Comparison of ENCODE assay signal across 11 cellular contexts in genomic region chr3:184085389-184085852, GRCh38. TPM values are rescaled to one million over a fixed set of nuclear protein-coding genes. Genes with fewer than 3 reads are reported as not detected.
DNase-seq lines count a peak whose midpoint lies in the region; ATAC-seq and FAIRE-seq lines count a peak whose summit lies in the region.
"Had no signal": no experiment of that assay in that cellular context is flagged by ENCODE, and none has a peak within 500 bp of the region (broad histone marks: within the 10 kb centered on the region; RNA-seq: fewer than 3 reads in every experiment).

No MANE protein-coding gene starts in this region.

- peak; percentile 50 for ATAC-seq in activated naive CD8-positive, alpha-beta T cell treated with anti-CD3 and anti-CD28 coated beads, Interleukin-2, amount 10 ng/mL, durations not matched to agents 7 days and 5 days (ENCODE audit: low read depth)
- ATAC-seq in HG02610 (IDR thresholded peaks at IDR 0.05; ENCODE audit: unreplicated experiment), result no peak

- DNase-seq in activated naive CD8-positive, alpha-beta T cell treated with anti-CD3 and anti-CD28 coated beads, Interleukin-2, amount 10 ng/mL, durations not matched to agents 7 days and 5 days, result no peak
- no peak for DNase-seq in activated naive CD8-positive, alpha-beta T cell treated with anti-CD3 and anti-CD28 coated beads for 36 hours
- DNase-seq in NCI-H226, result peak; percentile 69
- peak; percentile 65 for DNase-seq in dermis blood vessel endothelial cell
- peak; percentile 49 for DNase-seq in ureter (ENCODE audit: low spot score)
- DNase-seq in GM19239 (ENCODE audit: insufficient read length, low spot score), result no peak
- no peak for DNase-seq in GDM1 (lab: John Stamatoyannopoulos, UW)
- DNase-seq: stimulated activated CD4-positive, alpha-beta T cell treated with anti-CD3 and anti-CD28 coated beads, Interleukin-15, amount 100 ng/mL, for 24 hours had no signal

- no peak overlapping the region for H3K4me3 Mint-ChIP-seq in activated naive CD8-positive, alpha-beta T cell treated with anti-CD3 and anti-CD28 coated beads, Interleukin-2, amount 10 ng/mL, durations not matched to agents 7 days and 5 days
- no peak overlapping the region for H3K4me3 Mint-ChIP-seq in activated naive CD8-positive, alpha-beta T cell treated with anti-CD3 and anti-CD28 coated beads for 36 hours
- H3K4me3 Mint-ChIP-seq: activated naive CD8-positive, alpha-beta T cell; stimulated activated naive CD8-positive, alpha-beta T cell treated with anti-CD3 and anti-CD28 coated beads, Interleukin-15, Interleukin-2, amounts not matched to agents 100 ng/mL and 50 ng/mL, for 24 hours had no signal

- FAIRE-seq in GM19239 (lab: Jason Lieb, UNC), result no peak

- H3K27ac Mint-ChIP-seq in activated naive CD8-positive, alpha-beta T cell treated with anti-CD3 and anti-CD28 coated beads, Interleukin-2, amount 10 ng/mL, durations not matched to agents 7 days and 5 days, result peak overlapping the region; percentile 56
- H3K27ac Mint-ChIP-seq in activated naive CD8-positive, alpha-beta T cell treated with anti-CD3 and anti-CD28 coated beads for 36 hours, result no peak overlapping the region
- H3K27ac Mint-ChIP-seq: activated naive CD8-positive, alpha-beta T cell; stimulated activated naive CD8-positive, alpha-beta T cell treated with anti-CD3 and anti-CD28 coated beads, Interleukin-15, Interleukin-2, amounts not matched to agents 100 ng/mL and 50 ng/mL, for 24 hours had no signal

- peaks cover 6% of the 10 kb centered on the region for H3K36me3 Mint-ChIP-seq in activated naive CD8-positive, alpha-beta T cell treated with anti-CD3 and anti-CD28 coated beads, Interleukin-2, amount 10 ng/mL, durations not matched to agents 7 days and 5 days
- H3K36me3 Mint-ChIP-seq in activated naive CD8-positive, alpha-beta T cell treated with anti-CD3 and anti-CD28 coated beads for 36 hours, result no peaks in the 10 kb centered on the region

- peaks cover 7% of the 10 kb centered on the region for H3K4me1 Mint-ChIP-seq in activated naive CD8-positive, alpha-beta T cell treated with anti-CD3 and anti-CD28 coated beads, Interleukin-2, amount 10 ng/mL, durations not matched to agents 7 days and 5 days
- H3K4me1 Mint-ChIP-seq in activated naive CD8-positive, alpha-beta T cell treated with anti-CD3 and anti-CD28 coated beads for 36 hours, result peaks cover 3% of the 10 kb centered on the region

- H3K9me3 Mint-ChIP-seq in activated naive CD8-positive, alpha-beta T cell treated with anti-CD3 and anti-CD28 coated beads, Interleukin-2, amount 10 ng/mL, durations not matched to agents 7 days and 5 days, result peaks cover 15% of the 10 kb centered on the region
- peaks cover 8% of the 10 kb centered on the region for H3K9me3 Mint-ChIP-seq in activated naive CD8-positive, alpha-beta T cell treated with anti-CD3 and anti-CD28 coated beads for 36 hours

- peaks cover 3% of the 10 kb centered on the region for H3K27me3 Mint-ChIP-seq in activated naive CD8-positive, alpha-beta T cell treated with anti-CD3 and anti-CD28 coated beads, Interleukin-2, amount 10 ng/mL, durations not matched to agents 7 days and 5 days
- no peaks in the 10 kb centered on the region for H3K27me3 Mint-ChIP-seq in activated naive CD8-positive, alpha-beta T cell treated with anti-CD3 and anti-CD28 coated beads for 36 hours
- H3K27me3 Mint-ChIP-seq: activated naive CD8-positive, alpha-beta T cell; stimulated activated naive CD8-positive, alpha-beta T cell treated with anti-CD3 and anti-CD28 coated beads, Interleukin-15, Interleukin-2, amounts not matched to agents 100 ng/mL and 50 ng/mL, for 24 hours had no signal

- POLR2A ChIA-PET in activated naive CD8-positive, alpha-beta T cell treated with anti-CD3 and anti-CD28 coated beads, Interleukin-2, amount 10 ng/mL, durations not matched to agents 7 days and 5 days (lab: Charles Lee), result no interaction called here

RNA-seq across cellular contexts. Expression of gene HTR3E, which starts 11.4 kb away (rescaled TPM):
- total RNA-seq in activated naive CD8-positive, alpha-beta T cell treated with anti-CD3 and anti-CD28 coated beads, Interleukin-2, amount 10 ng/mL, durations not matched to agents 7 days and 5 days, result not detected
- not detected for total RNA-seq in activated naive CD8-positive, alpha-beta T cell treated with anti-CD3 and anti-CD28 coated beads for 36 hours
- total RNA-seq in dermis blood vessel endothelial cell, result not detected in 2 replicates
- total RNA-seq in ureter, result not detected

RNA-seq across cellular contexts. Expression of gene HTR3C, which starts 32.6 kb away (rescaled TPM):
- total RNA-seq in activated naive CD8-positive, alpha-beta T cell treated with anti-CD3 and anti-CD28 coated beads, Interleukin-2, amount 10 ng/mL, durations not matched to agents 7 days and 5 days, result not detected
- total RNA-seq in activated naive CD8-positive, alpha-beta T cell treated with anti-CD3 and anti-CD28 coated beads for 36 hours, result not detected
- total RNA-seq in dermis blood vessel endothelial cell (0.19 TPM in 1 of 2 replicates, not detected in the other), ureter (not detected)

RNA-seq across cellular contexts. Expression of gene EIF2B5, which starts 49.7 kb away (rescaled TPM):
- 10 to 100 TPM; 54.7 to 61.8 TPM for total RNA-seq in activated naive CD8-positive, alpha-beta T cell treated with anti-CD3 and anti-CD28 coated beads, Interleukin-2, amount 10 ng/mL, durations not matched to agents 7 days and 5 days
- total RNA-seq in activated naive CD8-positive, alpha-beta T cell treated with anti-CD3 and anti-CD28 coated beads for 36 hours, result 10 to 100 TPM; 73.2 to 74.4 TPM
- total RNA-seq in dermis blood vessel endothelial cell, result 43.7 and 44.2 TPM in 2 replicates
- total RNA-seq in ureter, result 48.6 TPM

RNA-seq across cellular contexts. Expression of gene HTR3D, which starts 53.9 kb away (rescaled TPM):
- total RNA-seq in activated naive CD8-positive, alpha-beta T cell treated with anti-CD3 and anti-CD28 coated beads, Interleukin-2, amount 10 ng/mL, durations not matched to agents 7 days and 5 days, result not detected
- total RNA-seq in activated naive CD8-positive, alpha-beta T cell treated with anti-CD3 and anti-CD28 coated beads for 36 hours, result not detected
- total RNA-seq in dermis blood vessel endothelial cell (not detected in 2 replicates), ureter (not detected)

Comparison
In these comparisons a context has a peak if more than half of its experiments do, and no peak if none do; other contexts are left out.
1. DNase-seq: peak in NCI-H226 (single experiment), dermis blood vessel endothelial cell (single experiment) and ureter (single experiment); none in activated naive CD8-positive, alpha-beta T cell treated with anti-CD3 and anti-CD28 coated beads, Interleukin-2, amount 10 ng/mL, durations not matched to agents 7 days and 5 days (single experiment), activated naive CD8-positive, alpha-beta T cell treated with anti-CD3 and anti-CD28 coated beads for 36 hours (single experiment), GM19239 (single experiment) and GDM1 (single experiment).